In the genomic region with DNA sequence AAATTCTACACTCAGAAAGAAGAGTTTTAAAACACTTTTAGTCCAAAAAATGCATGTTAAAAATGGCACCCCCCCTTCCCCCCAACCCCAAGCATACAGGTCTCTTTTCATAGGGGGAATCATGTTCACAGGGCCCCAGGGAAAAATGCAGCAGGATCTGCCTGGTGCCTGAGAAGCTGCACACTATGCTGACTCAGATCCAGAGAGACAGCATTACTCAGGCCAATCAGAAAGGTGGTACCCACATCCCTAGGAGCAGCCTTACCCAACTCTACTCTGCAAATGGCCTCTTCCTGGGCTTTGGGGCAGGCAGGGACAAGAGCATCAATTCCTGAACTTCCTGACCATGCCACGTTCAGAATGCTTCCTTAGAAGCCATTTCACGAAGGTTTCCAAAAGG, we compare ENCODE assay signal across 1 cellular context.
TF ChIP-seq lines count a peak whose summit lies in the region.

No MANE protein-coding gene starts in this region.

TF ChIP-seq in GM12878, 131 proteins besides CTCF, POLR2A, EP300 and RAD21 (continued from another document):
- TF ChIP-seq ZNF592 (IDR thresholded peaks at IDR 0.05) (no peak), ZNF622 (IDR thresholded peaks at IDR 0.05) (no peak), TBL1XR1 (IDR thresholded peaks at IDR 0.05; ENCODE audit: low read depth, low read length) (no peak), ZBED1 (IDR thresholded peaks at IDR 0.05; ENCODE audit: borderline replicate concordance) (no peak), KLF5 (IDR thresholded peaks at IDR 0.05; ENCODE audit: partially characterized antibody) (no peak), CREM (IDR thresholded peaks at IDR 0.05; ENCODE audit: low read depth) (peak; percentile 40; the same call in 1 of the 2 replicates), RUNX3 (IDR thresholded peaks at IDR 0.05; ENCODE audit: low read length) (peak; percentile 50), NFIC (IDR thresholded peaks at IDR 0.05; ENCODE audit: low read depth, low read length) (peak; percentile 50; the same call in 1 of the 2 replicates), SIX5 (IDR thresholded peaks at IDR 0.05; ENCODE audit: low read depth, low read length, severe bottlenecking) (no peak)
- TF ChIP-seq, protein P1, sequence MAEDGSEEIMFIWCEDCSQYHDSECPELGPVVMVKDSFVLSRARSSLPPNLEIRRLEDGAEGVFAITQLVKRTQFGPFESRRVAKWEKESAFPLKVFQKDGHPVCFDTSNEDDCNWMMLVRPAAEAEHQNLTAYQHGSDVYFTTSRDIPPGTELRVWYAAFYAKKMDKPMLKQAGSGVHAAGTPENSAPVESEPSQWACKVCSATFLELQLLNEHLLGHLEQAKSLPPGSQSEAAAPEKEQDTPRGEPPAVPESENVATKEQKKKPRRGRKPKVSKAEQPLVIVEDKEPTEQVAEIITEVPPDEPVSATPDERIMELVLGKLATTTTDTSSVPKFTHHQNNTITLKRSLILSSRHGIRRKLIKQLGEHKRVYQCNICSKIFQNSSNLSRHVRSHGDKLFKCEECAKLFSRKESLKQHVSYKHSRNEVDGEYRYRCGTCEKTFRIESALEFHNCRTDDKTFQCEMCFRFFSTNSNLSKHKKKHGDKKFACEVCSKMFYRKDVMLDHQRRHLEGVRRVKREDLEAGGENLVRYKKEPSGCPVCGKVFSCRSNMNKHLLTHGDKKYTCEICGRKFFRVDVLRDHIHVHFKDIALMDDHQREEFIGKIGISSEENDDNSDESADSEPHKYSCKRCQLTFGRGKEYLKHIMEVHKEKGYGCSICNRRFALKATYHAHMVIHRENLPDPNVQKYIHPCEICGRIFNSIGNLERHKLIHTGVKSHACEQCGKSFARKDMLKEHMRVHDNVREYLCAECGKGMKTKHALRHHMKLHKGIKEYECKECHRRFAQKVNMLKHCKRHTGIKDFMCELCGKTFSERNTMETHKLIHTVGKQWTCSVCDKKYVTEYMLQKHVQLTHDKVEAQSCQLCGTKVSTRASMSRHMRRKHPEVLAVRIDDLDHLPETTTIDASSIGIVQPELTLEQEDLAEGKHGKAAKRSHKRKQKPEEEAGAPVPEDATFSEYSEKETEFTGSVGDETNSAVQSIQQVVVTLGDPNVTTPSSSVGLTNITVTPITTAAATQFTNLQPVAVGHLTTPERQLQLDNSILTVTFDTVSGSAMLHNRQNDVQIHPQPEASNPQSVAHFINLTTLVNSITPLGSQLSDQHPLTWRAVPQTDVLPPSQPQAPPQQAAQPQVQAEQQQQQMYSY (CRISPR knock-in tag; IDR thresholded peaks at IDR 0.05), result no peak
